ENCODE assay signal across 10 cellular contexts in genomic region chr9:137221477-137222111, GRCh38. TPM values are rescaled to one million over a fixed set of nuclear protein-coding genes. Genes with fewer than 3 reads are reported as not detected.
DNase-seq lines count a peak whose midpoint lies in the region; ATAC-seq and TF ChIP-seq lines count a peak whose summit lies in the region.
"Had no signal": no experiment of that assay in that cellular context is flagged by ENCODE, and none has a peak within 500 bp of the region (broad histone marks: within the 10 kb centered on the region; RNA-seq: fewer than 3 reads in every experiment).

No MANE protein-coding gene starts in this region.

- DNase-seq in COR-L47 (lab: John Stamatoyannopoulos, UW) (peak; percentile 38), HuH-7 (ENCODE audit: low spot score) (peak; percentile 68), ovary (no peak), mesenteric fat pad (ENCODE audit: low spot score) (no peak)
- DNase-seq: activated CD4-positive, alpha-beta T cell treated with anti-CD3 and anti-CD28 coated beads, Interleukin-2, amount 50 U/mL, for 4 hours had no signal

- no peak for TF ChIP-seq CTCF in ovary (IDR thresholded peaks at IDR 0.05)

- H3K36me3 ChIP-seq in ectodermal cell (ENCODE audit: control insufficient read depth, insufficient read depth, low read length) = no peaks in the 10 kb centered on the region
- no peaks in the 10 kb centered on the region for H3K36me3 ChIP-seq in ovary

- H3K4me1 ChIP-seq in ectodermal cell (ENCODE audit: control insufficient read depth, insufficient read depth, low read length) = no peaks in the 10 kb centered on the region
- H3K4me1 ChIP-seq in ovary (ENCODE audit: insufficient read depth) = peaks cover 11% of the 10 kb centered on the region

- TF ChIP-seq POLR2A in ovary (IDR thresholded peaks at IDR 0.05) = no peak

- no peaks in the 10 kb centered on the region for H3K9me3 ChIP-seq in ectodermal cell (ENCODE audit: control insufficient read depth, low read length)
- H3K9me3 ChIP-seq in ovary = no peaks in the 10 kb centered on the region

- WGBS in ectodermal cell, 2 experiments = 5% methylated on average over 61 of the region's 61 CpGs
- 5 to 8% (median 8%) methylated on average over 19 to 61 of the region's 61 CpGs for WGBS in ovary, 3 donors

- no peak for TF ChIP-seq EP300 in ovary (IDR thresholded peaks at IDR 0.05)

- H3K27me3 ChIP-seq in ectodermal cell (ENCODE audit: control insufficient read depth, insufficient read depth, low read length, poor library complexity, severe bottlenecking) (peaks cover 22% of the 10 kb centered on the region), ovary (no peaks in the 10 kb centered on the region)

- intact Hi-C loops in ovary (cut with DNase I) = loop anchor here in 1 of 4 donors (10.0 kb wide), 1 partner anchor 437 kb away; no protein-coding TSS in a partner anchor

- H3K27ac ChIP-seq in ectodermal cell (ENCODE audit: insufficient read depth, low read depth, low read length, poor library complexity, severe bottlenecking) (no peak overlapping the region), ovary (no peak overlapping the region)

- ATAC-seq in GM18519 (IDR thresholded peaks at IDR 0.05; ENCODE audit: low FRiP score, unreplicated experiment) = no peak
- ATAC-seq in HG03469 (IDR thresholded peaks at IDR 0.05; ENCODE audit: unreplicated experiment) = no peak
- ATAC-seq in HG03159 (IDR thresholded peaks at IDR 0.05; ENCODE audit: unreplicated experiment) = no peak

- H3K4me3 ChIP-seq in ectodermal cell (ENCODE audit: insufficient read depth, low read depth, low read length) (peak overlapping the region; percentile 29), ovary (peak overlapping the region; percentile 35)

RNA-seq across cellular contexts. Expression of gene RNF208, which starts 0.4 kb away (rescaled TPM):
- 2.7 TPM for polyA plus RNA-seq in ectodermal cell (2013, experiment 1 of 4)
- 2.8 TPM for polyA plus RNA-seq in ectodermal cell (2013, experiment 2 of 4)
- 2.0 TPM for polyA plus RNA-seq in ectodermal cell (2013, experiment 3 of 4)
- 3.9 TPM for polyA plus RNA-seq in ectodermal cell (2013, experiment 4 of 4)
- total RNA-seq in ovary (1 to 10 TPM in 5 of 7 donors, under 1 TPM in 1, not detected in 1; 0.92 to 6.5 (median 3.3) TPM), mesenteric fat pad (5.9 TPM)
- 1 to 10 TPM in 1 of 2 donors, not detected in 1; 2.3 TPM for polyA plus RNA-seq in ovary

RNA-seq across cellular contexts. Expression of gene CYSRT1, which starts 3.4 kb away (rescaled TPM):
- polyA plus RNA-seq in ectodermal cell (2013, experiment 1 of 4) = 1.5 TPM
- polyA plus RNA-seq in ectodermal cell (2013, experiment 2 of 4) = 1.6 TPM
- 1.5 TPM for polyA plus RNA-seq in ectodermal cell (2013, experiment 3 of 4)
- 0.69 TPM for polyA plus RNA-seq in ectodermal cell (2013, experiment 4 of 4)
- total RNA-seq in ovary (under 1 TPM in 4 of 7 donors, not detected in 3; 0.15 to 0.80 (median 0.33) TPM), mesenteric fat pad (0.42 TPM)
- polyA plus RNA-seq in ovary = under 1 TPM in 1 of 2 donors, not detected in 1; 0.12 TPM

RNA-seq across cellular contexts. Expression of gene RNF224, which starts 5.7 kb away (rescaled TPM):
- not detected for polyA plus RNA-seq in ectodermal cell (2013, experiment 1 of 4)
- 0.11 TPM for polyA plus RNA-seq in ectodermal cell (2013, experiment 2 of 4)
- not detected for polyA plus RNA-seq in ectodermal cell (2013, experiment 3 of 4)
- polyA plus RNA-seq in ectodermal cell (2013, experiment 4 of 4) = not detected
- under 1 TPM in 1 of 7 donors, not detected in 6; 0.92 TPM for total RNA-seq in ovary
- not detected for polyA plus RNA-seq in ovary
- total RNA-seq in mesenteric fat pad = not detected

RNA-seq across cellular contexts. Expression of gene SLC34A3, which starts 9.1 kb away (rescaled TPM):
- not detected for polyA plus RNA-seq in ectodermal cell (2013, experiment 1 of 4)
- polyA plus RNA-seq in ectodermal cell (2013, experiment 2 of 4) = not detected
- polyA plus RNA-seq in ectodermal cell (2013, experiment 3 of 4) = not detected
- not detected for polyA plus RNA-seq in ectodermal cell (2013, experiment 4 of 4)
- total RNA-seq in ovary = under 1 TPM in 2 of 7 donors, not detected in 5; 0.15 to 0.46 TPM
- polyA plus RNA-seq in ovary = not detected
- total RNA-seq in mesenteric fat pad = not detected
- total RNA-seq: omental fat pad had no signal

RNA-seq across cellular contexts. Expression of gene NDOR1, which starts 16.1 kb away (rescaled TPM):
- polyA plus RNA-seq in ectodermal cell (2013, experiment 1 of 4) = 31.6 TPM
- 33.2 TPM for polyA plus RNA-seq in ectodermal cell (2013, experiment 2 of 4)
- 20.7 TPM for polyA plus RNA-seq in ectodermal cell (2013, experiment 3 of 4)
- polyA plus RNA-seq in ectodermal cell (2013, experiment 4 of 4) = 24.5 TPM
- total RNA-seq in ovary = 10 to 100 TPM in 4 of 7 donors, 1 to 10 TPM in 3; 3.7 to 15.2 (median 11.3) TPM
- polyA plus RNA-seq in ovary = 1 to 10 TPM; 1.1 to 7.2 TPM
- total RNA-seq in mesenteric fat pad = 10.4 TPM

Comparison
In these comparisons a context has a peak if more than half of its experiments do, and no peak if none do; other contexts are left out.
1. DNase-seq: peak in COR-L47 (single experiment) and HuH-7 (single experiment); none in ovary (0 of 5) and mesenteric fat pad (single experiment).